ENCODE assay signal across 12 cellular contexts in the genomic region with DNA sequence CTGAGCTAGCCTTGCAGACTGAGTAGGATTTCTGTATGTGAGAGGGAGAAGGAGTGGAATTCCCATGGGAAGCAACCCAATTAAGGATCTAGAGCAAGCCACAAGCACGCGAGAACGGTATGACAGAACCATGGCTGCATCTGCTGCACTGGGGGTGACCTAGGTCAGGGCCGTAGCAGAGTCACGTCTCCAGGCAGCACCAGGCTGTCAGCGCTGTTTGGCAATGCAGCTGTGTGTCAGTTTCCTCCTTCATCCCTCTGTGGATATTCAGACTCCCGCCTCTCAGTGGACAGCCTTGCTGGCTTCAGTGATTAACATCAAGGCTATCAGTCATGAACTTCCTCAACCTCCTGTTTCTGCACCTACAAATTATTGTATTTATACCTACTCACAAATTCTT.
DNase-seq lines count a peak whose midpoint lies in the region; ATAC-seq, FAIRE-seq and TF ChIP-seq lines count a peak whose summit lies in the region.
"Had no signal": no experiment of that assay in that cellular context is flagged by ENCODE, and none has a peak within 500 bp of the region (broad histone marks: within the 10 kb centered on the region; RNA-seq: fewer than 3 reads in every experiment).

No MANE protein-coding gene starts in this region.

- peaks cover 0 to 3% (median 0%) of the 10 kb centered on the region in 3 donors for H3K4me1 ChIP-seq in pancreas
- H3K4me1 ChIP-seq in H9 (ENCODE audit: insufficient read depth, low read length), result no peaks in the 10 kb centered on the region

- H3K36me3 ChIP-seq in pancreas, result no peaks in the 10 kb centered on the region

- H3K79me2 ChIP-seq in H9 (ENCODE audit: insufficient read depth, low read length), result no peaks in the 10 kb centered on the region

- no peak overlapping the region for H2BK5ac ChIP-seq in H9 (ENCODE audit: insufficient read length, low read length)

- DNase-seq in Daoy (ENCODE audit: low read depth) (peak; percentile 51), SK-N-DZ (ENCODE audit: low spot score) (peak; percentile 30), glomerular endothelial cell (ENCODE audit: extremely low read depth, low read depth, low spot score) (peak; percentile 78), pancreas (no peak), NCI-H1048 (lab: John Stamatoyannopoulos, UW) (no peak), NCI-H1105 (lab: John Stamatoyannopoulos, UW) (no peak), H9 (no peak)
- DNase-seq: activated CD4-positive, alpha-beta T cell treated with anti-CD3 and anti-CD28 coated beads, Interleukin-2, amount 50 U/mL, for 48 hours; activated naive CD8-positive, alpha-beta T cell treated with anti-CD3 and anti-CD28 coated beads for 36 hours had no signal

- H3K4me2 ChIP-seq in H9 (ENCODE audit: insufficient read depth, insufficient read length, low read length), result no peak overlapping the region

- H2AFZ ChIP-seq in H9 (ENCODE audit: low read length), result no peak overlapping the region

- no peak overlapping the region for H3K9ac ChIP-seq in H9 (ENCODE audit: extremely low read depth, insufficient read length, low read length)

- H3K79me1 ChIP-seq in H9 (ENCODE audit: insufficient read depth, low read depth, low read length, poor library complexity, severe bottlenecking), result no peaks in the 10 kb centered on the region

- no peaks in the 10 kb centered on the region for H4K20me1 ChIP-seq in H9 (ENCODE audit: control insufficient read depth, insufficient read depth, insufficient read length)

- H3K9me3 ChIP-seq in pancreas, result no peaks in the 10 kb centered on the region
- H3K9me3 ChIP-seq in H9 (ENCODE audit: control insufficient read depth, low read depth, low read length), result no peaks in the 10 kb centered on the region

- H3K27ac Mint-ChIP-seq in H9, result no peak overlapping the region; a peak in 1 of 7 replicates
- H3K27ac Mint-ChIP-seq: activated naive CD8-positive, alpha-beta T cell treated with anti-CD3 and anti-CD28 coated beads for 36 hours had no signal

- ATAC-seq in pancreas, result peak in 3 of 4 donors; percentile 24 to 54 (median 32)
- no peak for ATAC-seq in HG03521 (IDR thresholded peaks at IDR 0.05; ENCODE audit: unreplicated experiment)

- intact Hi-C loops in pancreas (cut with DNase I), result no loop called here

- H2BK120ac ChIP-seq in H9 (ENCODE audit: low read depth, low read length, poor library complexity, severe bottlenecking), result no peak overlapping the region

- H3K4me3 ChIP-seq in pancreas, result no peak overlapping the region
- H3K4me3 ChIP-seq: skin epidermis had no signal

- H2BK15ac ChIP-seq in H9 (ENCODE audit: low read depth, low read length), result no peak overlapping the region

- H3K4ac ChIP-seq in H9 (ENCODE audit: low read depth, low read length), result no peak overlapping the region

- no peak overlapping the region for H2BK20ac ChIP-seq in H9 (ENCODE audit: low read depth, low read length, poor library complexity, severe bottlenecking)

- no peak overlapping the region; the same call in 1 of the 2 replicates for H3K14ac ChIP-seq in H9 (ENCODE audit: insufficient read depth, low read length)

- H3K9me3 Mint-ChIP-seq in H9, result no peaks in the 10 kb centered on the region
- H3K9me3 Mint-ChIP-seq: activated naive CD8-positive, alpha-beta T cell treated with anti-CD3 and anti-CD28 coated beads for 36 hours had no signal

- no peak overlapping the region for H4K5ac ChIP-seq in H9 (ENCODE audit: insufficient read length, low read depth, low read length)

- no peak overlapping the region for H4K8ac ChIP-seq in H9 (replicated peaks; ENCODE audit: insufficient read length, low read depth, low read length)

- 54 to 63% methylated on average over 7 of the region's 7 CpGs for WGBS in pancreas, 2 donors
- no CpG with 5 or more reads among the region's 7 CpGs for WGBS in H9 (ENCODE audit: extremely low coverage, insufficient read length, low lambda C conversion rate)

- no peak overlapping the region for H2AK5ac ChIP-seq in H9 (ENCODE audit: insufficient read length, low read length)

- H3K27me3 ChIP-seq in pancreas (no peaks in the 10 kb centered on the region), H9 (ENCODE audit: insufficient read depth, low read length) (no peaks in the 10 kb centered on the region)

- no peaks in the 10 kb centered on the region for H3K4me1 Mint-ChIP-seq in H9

- no peaks in the 10 kb centered on the region for H3K23me2 ChIP-seq in H9 (ENCODE audit: insufficient read length, low read depth, low read length, poor library complexity, severe bottlenecking)

- H3T11ph ChIP-seq in H9 (ENCODE audit: low read length), result no peak overlapping the region

- FAIRE-seq in pancreas (lab: Jason Lieb, UNC), result no peak
- FAIRE-seq: endometrium had no signal

- TF ChIP-seq CTCF in pancreas (IDR thresholded peaks at IDR 0.05), result no peak
- no peak for TF ChIP-seq CTCF in H9 (conservative IDR thresholded peaks at IDR 0.05)

- H3K23ac ChIP-seq in H9 (ENCODE audit: insufficient read length, low read depth, low read length), result no peak overlapping the region

- H2BK12ac ChIP-seq in H9 (ENCODE audit: insufficient read length, low read depth, low read length), result no peak overlapping the region

- H3K27me3 Mint-ChIP-seq in H9 (ENCODE audit: low read depth), result no peaks in the 10 kb centered on the region; the same call in 1 of the 2 replicates

- H3K27ac ChIP-seq in pancreas, result no peak overlapping the region
- no peak overlapping the region for H3K27ac ChIP-seq in H9 (ENCODE audit: insufficient read length, low read depth, low read length)

- H4K91ac ChIP-seq in H9 (ENCODE audit: insufficient read length, low read depth, low read length), result no peak overlapping the region

- H3K36me3 Mint-ChIP-seq in H9 (ENCODE audit: insufficient read depth in 1 of 3, low read depth in 3 of 3), result no peaks in the 10 kb centered on the region; a peak in 1 of 7 replicates
- H3K36me3 Mint-ChIP-seq: activated naive CD8-positive, alpha-beta T cell treated with anti-CD3 and anti-CD28 coated beads for 36 hours had no signal

- H3K4me3 Mint-ChIP-seq in H9, result no peak overlapping the region
- H3K4me3 Mint-ChIP-seq: activated naive CD8-positive, alpha-beta T cell treated with anti-CD3 and anti-CD28 coated beads for 36 hours had no signal

- H3K56ac ChIP-seq in H9 (ENCODE audit: insufficient read length, low read depth, low read length), result no peak overlapping the region

- H3K18ac ChIP-seq in H9 (ENCODE audit: insufficient read length, low read depth, low read length), result no peak overlapping the region

Comparison
In these comparisons a context has a peak if more than half of its experiments do, and no peak if none do; other contexts are left out.
1. DNase-seq: peak in Daoy (single experiment), SK-N-DZ (single experiment) and glomerular endothelial cell (single experiment); none in pancreas (0 of 6), NCI-H1048 (single experiment), NCI-H1105 (single experiment) and H9 (single experiment).